In genomic region chr7:20033621-20034200, GRCh38 we compare ENCODE assay signal across 14 cellular contexts.
DNase-seq lines count a peak whose midpoint lies in the region; ATAC-seq, FAIRE-seq and TF ChIP-seq lines count a peak whose summit lies in the region.
"Had no signal": no experiment of that assay in that cellular context is flagged by ENCODE, and none has a peak within 500 bp of the region (broad histone marks: within the 10 kb centered on the region; RNA-seq: fewer than 3 reads in every experiment).

No MANE protein-coding gene starts in this region.

- H3F3A ChIP-seq in PC-3 (ENCODE audit: low read length, unreplicated experiment), result no peaks in the 10 kb centered on the region

- H3K79me2 ChIP-seq in PC-3 (ENCODE audit: low read length) (no peaks in the 10 kb centered on the region), fibroblast of lung (ENCODE audit: control insufficient read depth, insufficient read depth, low read length) (no peaks in the 10 kb centered on the region)

- H2AFZ ChIP-seq in PC-3 (ENCODE audit: low read length), result no peak overlapping the region
- no peak overlapping the region for H2AFZ ChIP-seq in fibroblast of lung (ENCODE audit: low read length)

- no peak for TF ChIP-seq CTCF in PC-3 (conservative IDR thresholded peaks at IDR 0.05; ENCODE audit: low read depth, low read length)
- no peak for TF ChIP-seq CTCF in fibroblast of lung (conservative IDR thresholded peaks at IDR 0.05 in 1 of 2, IDR thresholded peaks at IDR 0.05 in 1 of 2; ENCODE audit: low read depth in 1 of 2, low read length in 2 of 2)
- TF ChIP-seq CTCF in pancreas (IDR thresholded peaks at IDR 0.05), result no peak
- no peak for TF ChIP-seq CTCF in osteocyte (IDR thresholded peaks at IDR 0.05)
- no peak for TF ChIP-seq CTCF in progenitor cell of endocrine pancreas (IDR thresholded peaks at IDR 0.05; ENCODE audit: unreplicated experiment)

- H3K4me1 Mint-ChIP-seq in osteocyte (ENCODE audit: unreplicated experiment) (no peaks in the 10 kb centered on the region), progenitor cell of endocrine pancreas (ENCODE audit: low read depth) (peaks cover 4% of the 10 kb centered on the region)

- H3K9me2 ChIP-seq in PC-3 (replicated peaks; ENCODE audit: low read length), result no peaks in the 10 kb centered on the region

- ATAC-seq in PC-3 (no peak), pancreas (peak in 2 of 4 donors; percentile 30 to 42)

- CTCF ChIA-PET in PC-3 (lab: Charles Lee), result no interaction called here

- no peaks in the 10 kb centered on the region for H3K27me3 ChIP-seq in PC-3 (ENCODE audit: low read length)
- H3K27me3 ChIP-seq in fibroblast of lung (ENCODE audit: control insufficient read depth, insufficient read depth, low read length), result no peaks in the 10 kb centered on the region
- no peaks in the 10 kb centered on the region for H3K27me3 ChIP-seq in pancreas
- H3K27me3 ChIP-seq: ascending aorta, right atrium auricular region had no signal

- H3K4me3 ChIP-seq in PC-3 (ENCODE audit: low read length) (no peak overlapping the region), fibroblast of lung (replicated peaks in 1 of 4; ENCODE audit: control extremely low read depth in 1 of 4, insufficient read depth in 1 of 4, low read depth in 3 of 4, low read length in 4 of 4) (no peak overlapping the region), pancreas (no peak overlapping the region)
- H3K4me3 ChIP-seq: ascending aorta, right atrium auricular region had no signal

- H4K20me1 ChIP-seq in PC-3 (ENCODE audit: low read length) (no peaks in the 10 kb centered on the region), fibroblast of lung (ENCODE audit: control insufficient read depth, extremely low read depth, insufficient read depth, low read length) (no peaks in the 10 kb centered on the region)

- H3K27me3 Mint-ChIP-seq in osteocyte (ENCODE audit: unreplicated experiment) (peaks cover 6% of the 10 kb centered on the region), progenitor cell of endocrine pancreas (no peaks in the 10 kb centered on the region)

- H3K4me2 ChIP-seq in PC-3 (ENCODE audit: low read length) (no peak overlapping the region), fibroblast of lung (ENCODE audit: extremely low read depth, insufficient read depth, low read length) (no peak overlapping the region)

- no peaks in the 10 kb centered on the region for H3K36me3 Mint-ChIP-seq in osteocyte (ENCODE audit: unreplicated experiment)
- no peaks in the 10 kb centered on the region for H3K36me3 Mint-ChIP-seq in progenitor cell of endocrine pancreas (ENCODE audit: insufficient read depth)

- intact Hi-C loops in PC-3 (cut with micrococcal nuclease) (no loop called here), pancreas (cut with DNase I) (no loop called here)

- no TSS peak for BruUV-seq in PC-3 (replicated peaks; lab: Mats Ljungman, UMichigan)

- H3K9me3 ChIP-seq in PC-3 (ENCODE audit: low read length) (no peaks in the 10 kb centered on the region), fibroblast of lung (ENCODE audit: control insufficient read depth, insufficient read depth, low read depth, low read length) (no peaks in the 10 kb centered on the region), pancreas (no peaks in the 10 kb centered on the region)
- H3K9me3 ChIP-seq: ascending aorta, right atrium auricular region had no signal

- H3K36me3 ChIP-seq in PC-3 (ENCODE audit: low read depth, low read length) (no peaks in the 10 kb centered on the region), fibroblast of lung (ENCODE audit: control insufficient read depth, insufficient read depth, low read length) (no peaks in the 10 kb centered on the region), pancreas (no peaks in the 10 kb centered on the region)
- H3K36me3 ChIP-seq: ascending aorta, right atrium auricular region had no signal

- H3K27ac ChIP-seq in PC-3 (ENCODE audit: low read length) (no peak overlapping the region), fibroblast of lung (ENCODE audit: insufficient read depth, low read length) (peak overlapping the region; percentile 13), pancreas (no peak overlapping the region)
- H3K27ac ChIP-seq: ascending aorta, right atrium auricular region had no signal

- H3K27ac Mint-ChIP-seq in osteocyte (ENCODE audit: unreplicated experiment) (no peak overlapping the region), progenitor cell of endocrine pancreas (no peak overlapping the region)

- peak; percentile 37 for FAIRE-seq in pancreas (lab: Jason Lieb, UNC)
- FAIRE-seq: H1 had no signal

- DNase-seq in EH (ENCODE audit: low read depth) (peak; percentile 72), PC-3 (peak; percentile 12), fibroblast of lung (ENCODE audit: low read depth in 2 of 2) (peak; percentile 70 to 87), pancreas (no peak), osteocyte (ENCODE audit: extremely low spot score, unreplicated experiment) (no peak), progenitor cell of endocrine pancreas (ENCODE audit: low spot score, unreplicated experiment) (no peak), NCI-H2227 treated with DMSO at 0.1 percent for 48 hours (lab: John Stamatoyannopoulos, UW) (no peak), NCI-H1105 treated with DMSO at 0.1 percent for 48 hours (lab: John Stamatoyannopoulos, UW) (no peak)
- DNase-seq: Calu3, NCI-H1048, NCI-H524 treated with DMSO at 0.1 percent for 48 hours had no signal

- WGBS in pancreas, 2 donors, result 63 to 79% methylated on average over 4 of the region's 4 CpGs

- POLR2A ChIA-PET in PC-3 (lab: Charles Lee; ENCODE audit: unreplicated experiment), result no interaction called here

- no peak overlapping the region for H3K9ac ChIP-seq in PC-3 (ENCODE audit: low read length)
- H3K9ac ChIP-seq in fibroblast of lung (ENCODE audit: insufficient read depth, low read length), result no peak overlapping the region

- H3K4me1 ChIP-seq in PC-3 (ENCODE audit: insufficient read depth, low read length), result peaks cover 21% of the 10 kb centered on the region
- H3K4me1 ChIP-seq in fibroblast of lung (ENCODE audit: control insufficient read depth, extremely low read depth, insufficient read depth, low read length), result no peaks in the 10 kb centered on the region
- H3K4me1 ChIP-seq in pancreas, result no peaks in the 10 kb centered on the region
- H3K4me1 ChIP-seq: ascending aorta, right atrium auricular region had no signal

- no peak overlapping the region for H3K4me3 Mint-ChIP-seq in osteocyte (ENCODE audit: unreplicated experiment)
- no peak overlapping the region for H3K4me3 Mint-ChIP-seq in progenitor cell of endocrine pancreas (ENCODE audit: low read depth)

- no peaks in the 10 kb centered on the region for H3K9me3 Mint-ChIP-seq in osteocyte (ENCODE audit: unreplicated experiment)
- no peaks in the 10 kb centered on the region for H3K9me3 Mint-ChIP-seq in progenitor cell of endocrine pancreas (ENCODE audit: low read depth)

Comparison
In these comparisons a context has a peak if more than half of its experiments do, and no peak if none do; other contexts are left out.
1. DNase-seq: peak in EH (single experiment), PC-3 (single experiment) and fibroblast of lung (2 of 2); none in pancreas (0 of 6), osteocyte (single experiment), progenitor cell of endocrine pancreas (single experiment), NCI-H2227 treated with DMSO at 0.1 percent for 48 hours (single experiment) and NCI-H1105 treated with DMSO at 0.1 percent for 48 hours (single experiment).